Comparison of ENCODE assay signal across 9 cellular contexts in the genomic region with DNA sequence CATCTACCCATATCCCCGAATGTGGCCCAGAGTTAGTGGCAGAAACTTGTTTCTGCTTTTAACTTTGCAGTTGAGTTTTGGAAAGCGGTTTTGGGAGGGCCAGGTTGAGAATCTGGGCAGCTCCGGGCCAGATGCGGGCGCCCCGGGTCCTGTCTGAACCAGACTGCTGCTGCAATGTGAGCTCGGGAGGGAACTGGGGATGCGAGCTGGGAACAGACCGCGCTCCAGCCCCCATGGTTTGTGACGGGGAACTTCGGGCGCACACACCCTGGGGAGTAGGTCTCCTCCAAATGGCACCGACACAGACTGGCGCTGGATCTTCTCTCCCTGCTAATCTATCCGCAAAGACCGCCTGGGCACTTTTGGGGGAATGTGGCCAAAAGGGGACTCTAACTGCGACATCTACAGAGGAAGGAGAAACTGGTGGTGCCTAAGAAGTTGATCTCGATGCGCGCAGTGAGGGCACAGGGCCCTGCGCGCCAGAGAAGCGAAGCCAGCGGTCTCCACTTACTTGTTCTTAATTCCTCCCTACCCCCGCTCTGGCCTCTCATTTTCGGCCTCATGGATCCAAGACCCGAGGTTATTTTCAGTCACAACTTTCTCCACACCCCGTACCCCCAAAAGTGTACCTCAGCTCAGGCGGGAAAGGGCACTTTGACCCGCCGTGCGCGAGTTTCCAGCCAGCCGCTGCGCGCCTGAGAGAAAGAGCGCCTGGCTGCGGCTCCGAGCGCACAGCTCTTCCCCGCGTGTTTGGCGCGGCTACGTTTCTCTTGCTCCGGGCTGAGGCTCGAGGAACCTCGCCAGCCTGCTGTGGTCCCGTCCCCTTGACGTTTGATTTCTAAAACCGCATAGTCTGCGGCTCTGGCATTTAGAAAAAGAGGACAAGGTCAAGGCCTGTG.
DNase-seq lines count a peak whose midpoint lies in the region; ATAC-seq and TF ChIP-seq lines count a peak whose summit lies in the region.
"Had no signal": no experiment of that assay in that cellular context is flagged by ENCODE, and none has a peak within 500 bp of the region (broad histone marks: within the 10 kb centered on the region; RNA-seq: fewer than 3 reads in every experiment).

No MANE protein-coding gene starts in this region.

- H3K4me3 ChIP-seq in Caco-2 (ENCODE audit: low read depth, low read length) (peak overlapping the region; percentile 52), NT2/D1 (ENCODE audit: insufficient read length, low read depth) (peak overlapping the region; percentile 48), neuron (ENCODE audit: low read length) (peak overlapping the region; percentile 69)
- no peak overlapping the region for H3K4me3 ChIP-seq in naive thymus-derived CD4-positive, alpha-beta T cell (ENCODE audit: low read length)

- POLR2A ChIA-PET in Caco-2 (lab: Charles Lee) = no interaction called here
- POLR2A ChIA-PET in naive thymus-derived CD4-positive, alpha-beta T cell (lab: Charles Lee) = no interaction called here

- H3K9me3 Mint-ChIP-seq in Caco-2 (ENCODE audit: unreplicated experiment) = no peaks in the 10 kb centered on the region
- H3K9me3 Mint-ChIP-seq in naive thymus-derived CD4-positive, alpha-beta T cell = peaks cover 0 to 18% (median 8%) of the 10 kb centered on the region in 11 donors
- H3K9me3 Mint-ChIP-seq in stimulated activated naive CD8-positive, alpha-beta T cell treated with anti-CD3 and anti-CD28 coated beads, Interleukin-15, amount 100 ng/mL, for 72 hours = peaks cover 0 to 5% of the 10 kb centered on the region in 2 donors

- no peaks in the 10 kb centered on the region for H3K36me3 Mint-ChIP-seq in Caco-2 (ENCODE audit: insufficient read depth, unreplicated experiment)
- peaks cover 0 to 12% (median 0%) of the 10 kb centered on the region in 5 donors for H3K36me3 Mint-ChIP-seq in naive thymus-derived CD4-positive, alpha-beta T cell

- peak overlapping the region; percentile 95 for H2AFZ ChIP-seq in neuron (ENCODE audit: low read depth, low read length)

- peak; percentile 29 for ATAC-seq in foreskin keratinocyte
- no peak for ATAC-seq in naive thymus-derived CD4-positive, alpha-beta T cell
- ATAC-seq in stimulated activated naive CD8-positive, alpha-beta T cell treated with anti-CD3 and anti-CD28 coated beads, Interleukin-15, amount 100 ng/mL, for 72 hours = no peak
- ATAC-seq in HG03460 (IDR thresholded peaks at IDR 0.05; ENCODE audit: unreplicated experiment) = no peak
- no peak for ATAC-seq in activated CD4-positive, CD25-positive, alpha-beta regulatory T cell treated with anti-CD3 and anti-CD28 coated beads, Interleukin-2, amount 50 U/mL, for 24 hours

- peak overlapping the region; percentile 62 for H3K9ac ChIP-seq in NT2/D1 (ENCODE audit: insufficient read length, low read depth)

- no peak for DNase-seq in Caco-2
- DNase-seq in NT2/D1 (ENCODE audit: low read depth, low spot score) = no peak
- DNase-seq in foreskin keratinocyte = peak in 1 of 2 donors; percentile 68
- no peak for DNase-seq in naive thymus-derived CD4-positive, alpha-beta T cell
- DNase-seq in stimulated activated naive CD8-positive, alpha-beta T cell treated with anti-CD3 and anti-CD28 coated beads, Interleukin-15, amount 100 ng/mL, for 72 hours = no peak
- DNase-seq: activated CD4-positive, alpha-beta T cell treated with anti-CD3 and anti-CD28 coated beads for 1 hour had no signal

- H3K27me3 ChIP-seq in Caco-2 (replicated peaks; ENCODE audit: control insufficient read depth, insufficient read depth, low read length) (no peaks in the 10 kb centered on the region; the same call in 1 of the 2 replicates), NT2/D1 (ENCODE audit: insufficient read depth, insufficient read length) (peaks cover 86% of the 10 kb centered on the region), foreskin keratinocyte (peaks cover 79% of the 10 kb centered on the region), neuron (ENCODE audit: insufficient read depth, low read length) (peaks cover 83% of the 10 kb centered on the region)
- no peaks in the 10 kb centered on the region for H3K27me3 ChIP-seq in naive thymus-derived CD4-positive, alpha-beta T cell (ENCODE audit: control insufficient read depth in 2 of 2, insufficient read depth in 2 of 2, low read length in 2 of 2)

- CTCF ChIA-PET in Caco-2 (lab: Charles Lee) = no interaction called here
- CTCF ChIA-PET in naive thymus-derived CD4-positive, alpha-beta T cell (lab: Charles Lee) = no interaction called here

- no TSS peak for BruUV-seq in Caco-2 (replicated peaks; lab: Mats Ljungman, UMichigan)

- H3K9me3 ChIP-seq in Caco-2 (no peaks in the 10 kb centered on the region), NT2/D1 (ENCODE audit: insufficient read depth, low read length) (no peaks in the 10 kb centered on the region), neuron (ENCODE audit: low read length) (peaks cover 2% of the 10 kb centered on the region)
- H3K9me3 ChIP-seq in naive thymus-derived CD4-positive, alpha-beta T cell (ENCODE audit: control insufficient read depth in 2 of 3, low read length in 3 of 3) = no peaks in the 10 kb centered on the region

- H3K4me1 Mint-ChIP-seq in Caco-2 (ENCODE audit: low read depth, unreplicated experiment) = peaks cover 13% of the 10 kb centered on the region
- peaks cover 0 to 11% (median 3%) of the 10 kb centered on the region in 7 donors for H3K4me1 Mint-ChIP-seq in naive thymus-derived CD4-positive, alpha-beta T cell
- peaks cover 14% of the 10 kb centered on the region for H3K4me1 Mint-ChIP-seq in stimulated activated naive CD8-positive, alpha-beta T cell treated with anti-CD3 and anti-CD28 coated beads, Interleukin-15, amount 100 ng/mL, for 72 hours

- H3K36me3 ChIP-seq in Caco-2 (ENCODE audit: control insufficient read depth, insufficient read depth, low read length) = no peaks in the 10 kb centered on the region
- no peaks in the 10 kb centered on the region for H3K36me3 ChIP-seq in NT2/D1 (ENCODE audit: insufficient read depth, insufficient read length, low read length)
- no peaks in the 10 kb centered on the region for H3K36me3 ChIP-seq in neuron (ENCODE audit: insufficient read depth, low read length)
- no peaks in the 10 kb centered on the region for H3K36me3 ChIP-seq in naive thymus-derived CD4-positive, alpha-beta T cell (ENCODE audit: control insufficient read depth in 2 of 3, insufficient read depth in 3 of 3, low read length in 3 of 3)

- TF ChIP-seq CTCF in Caco-2 (IDR thresholded peaks at IDR 0.05; ENCODE audit: insufficient read depth in 1 of 2, low read depth in 1 of 2, low read length in 1 of 2, severe bottlenecking in 1 of 2, unreplicated experiment in 1 of 2) (no peak), foreskin keratinocyte (conservative IDR thresholded peaks at IDR 0.05) (no peak)

- H3K4me1 ChIP-seq in Caco-2 (no peaks in the 10 kb centered on the region), NT2/D1 (ENCODE audit: insufficient read depth, insufficient read length) (no peaks in the 10 kb centered on the region), foreskin keratinocyte (no peaks in the 10 kb centered on the region), neuron (ENCODE audit: insufficient read depth, low read length) (peaks cover 42% of the 10 kb centered on the region)
- no peaks in the 10 kb centered on the region for H3K4me1 ChIP-seq in naive thymus-derived CD4-positive, alpha-beta T cell (ENCODE audit: control insufficient read depth in 2 of 2, insufficient read depth in 2 of 2, low read length in 2 of 2)

- intact Hi-C loops in Caco-2 (cut with micrococcal nuclease; ENCODE audit: unreplicated experiment) = loop anchor here (5.0 kb wide), 1 partner anchor 382 kb away; no protein-coding TSS in a partner anchor
- intact Hi-C loops in naive thymus-derived CD4-positive, alpha-beta T cell (cut with micrococcal nuclease) = loop anchor here in 1 of 2 donors (10.0 kb wide), 1 partner anchor 1031 kb away; no protein-coding TSS in a partner anchor

- no peak overlapping the region for H3K27ac ChIP-seq in foreskin keratinocyte
- no peak overlapping the region for H3K27ac ChIP-seq in naive thymus-derived CD4-positive, alpha-beta T cell (ENCODE audit: low read depth, low read length)

- peaks cover 10% of the 10 kb centered on the region for H3K27me3 Mint-ChIP-seq in Caco-2 (ENCODE audit: insufficient read depth, unreplicated experiment)
- peaks cover 59 to 74% (median 66%) of the 10 kb centered on the region in 5 donors for H3K27me3 Mint-ChIP-seq in naive thymus-derived CD4-positive, alpha-beta T cell
- peaks cover 78% of the 10 kb centered on the region for H3K27me3 Mint-ChIP-seq in stimulated activated naive CD8-positive, alpha-beta T cell treated with anti-CD3 and anti-CD28 coated beads, Interleukin-15, amount 100 ng/mL, for 72 hours

- H3K4me3 Mint-ChIP-seq in Caco-2 (ENCODE audit: unreplicated experiment) = peak overlapping the region; percentile 85
- no peak overlapping the region for H3K4me3 Mint-ChIP-seq in naive thymus-derived CD4-positive, alpha-beta T cell
- no peak overlapping the region for H3K4me3 Mint-ChIP-seq in stimulated activated naive CD8-positive, alpha-beta T cell treated with anti-CD3 and anti-CD28 coated beads, Interleukin-15, amount 100 ng/mL, for 72 hours

- no peak overlapping the region for H3K27ac Mint-ChIP-seq in Caco-2 (ENCODE audit: unreplicated experiment)
- no peak overlapping the region for H3K27ac Mint-ChIP-seq in naive thymus-derived CD4-positive, alpha-beta T cell
- no peak overlapping the region for H3K27ac Mint-ChIP-seq in stimulated activated naive CD8-positive, alpha-beta T cell treated with anti-CD3 and anti-CD28 coated beads, Interleukin-15, amount 100 ng/mL, for 72 hours
